ENCODE assay signal across 26 cellular contexts in the genomic region with DNA sequence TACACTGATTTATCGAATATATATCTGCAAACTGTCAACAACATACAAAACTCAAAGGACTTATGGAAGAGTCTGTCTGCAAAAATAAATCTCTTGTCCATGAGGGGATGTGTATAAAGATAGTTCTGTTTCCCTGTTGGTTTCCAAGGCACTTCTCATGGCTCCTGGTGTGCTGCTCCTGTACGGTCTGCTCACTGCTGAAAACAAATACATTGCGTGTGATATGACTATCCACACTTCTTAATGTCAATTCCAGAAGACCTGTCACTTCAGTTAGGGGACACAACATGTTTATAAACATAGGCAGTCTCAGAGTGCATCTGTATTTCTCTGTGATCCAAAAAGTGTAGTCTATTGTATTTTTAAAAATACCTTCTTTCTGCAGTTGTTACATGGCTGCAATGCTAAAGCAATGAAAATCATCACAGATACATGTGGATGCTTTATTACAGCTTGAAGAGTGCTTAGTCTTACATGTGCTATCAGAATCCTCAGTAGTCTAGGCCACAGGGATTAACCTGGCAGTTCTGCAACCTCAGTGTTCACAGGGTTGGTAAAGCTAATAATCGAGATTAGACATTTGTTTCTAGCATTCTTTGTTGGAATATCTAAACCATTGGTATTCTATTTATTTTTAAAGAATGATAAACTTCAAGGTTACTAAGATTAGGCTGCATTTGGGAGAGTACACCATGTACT. TPM values are rescaled to one million over a fixed set of nuclear protein-coding genes. Genes with fewer than 3 reads are reported as not detected.
"Had no signal": no experiment of that assay in that cellular context is flagged by ENCODE, and none has a peak within 500 bp of the region (broad histone marks: within the 10 kb centered on the region; RNA-seq: fewer than 3 reads in every experiment).

No MANE protein-coding gene starts in this region.

- DNase-seq: colonic mucosa; effector CD8-positive, alpha-beta T cell; endodermal cell; foreskin keratinocyte; left lung; lower lobe of right lung; naive thymus-derived CD8-positive, alpha-beta T cell; nephron progenitor cell; nucleus accumbens; posterior cingulate gyrus; psoas muscle; stimulated activated CD4-positive, alpha-beta T cell treated with anti-CD3 and anti-CD28 coated beads, Interleukin-12 subunit alpha, Interleukin-12 subunit beta, amount 100 ng/mL, for 4 hours; stimulated activated CD4-positive, alpha-beta T cell treated with anti-CD3 and anti-CD28 coated beads, Interleukin-1b, Interleukin-23, amount 100 ng/mL, for 48 hours; stimulated activated CD4-positive, alpha-beta T cell treated with anti-CD3 and anti-CD28 coated beads, Interleukin-4, amount 100 ng/mL, for 1 hour; stimulated activated CD8-positive, alpha-beta memory T cell treated with anti-CD3 and anti-CD28 coated beads, Interleukin-4, amount 100 ng/mL, for 48 hours; stimulated activated naive CD4-positive, alpha-beta T cell; stimulated activated naive CD8-positive, alpha-beta T cell treated with anti-CD3 and anti-CD28 coated beads, Interleukin-15, amount 100 ng/mL, for 72 hours; thyroid gland had no signal

- H3K9me3 ChIP-seq: colonic mucosa, gastroesophageal sphincter, left lung, lower lobe of right lung, psoas muscle, thyroid gland had no signal

- H3K4me1 ChIP-seq: colonic mucosa, foreskin keratinocyte, gastroesophageal sphincter, left lung, psoas muscle, thyroid gland had no signal

- H3K27ac ChIP-seq: colonic mucosa, epithelial cell of prostate, foreskin keratinocyte, gastroesophageal sphincter, left lung, lower lobe of right lung, psoas muscle, thyroid gland had no signal

- H3K4me3 ChIP-seq: colonic mucosa, gastroesophageal sphincter, left lung, lower lobe of right lung, psoas muscle, smooth muscle cell, thyroid gland had no signal

- H3K27me3 ChIP-seq: colonic mucosa, foreskin keratinocyte, gastroesophageal sphincter, thyroid gland had no signal

- FAIRE-seq: keratinocyte had no signal

- ATAC-seq: esophagus mucosa; foreskin keratinocyte; gastroesophageal sphincter; naive thymus-derived CD8-positive, alpha-beta T cell; psoas muscle; sciatic nerve; stimulated activated naive CD8-positive, alpha-beta T cell treated with anti-CD3 and anti-CD28 coated beads, Interleukin-15, amount 100 ng/mL, for 72 hours had no signal

RNA-seq across cellular contexts. Expression of a gene that starts 7.8 kb away (rescaled TPM):
- total RNA-seq: foreskin keratinocyte; myocyte; naive thymus-derived CD8-positive, alpha-beta T cell; temporal lobe had no signal
- polyA plus RNA-seq: foreskin keratinocyte, keratinocyte had no signal
